ENCODE assay signal across 9 cellular contexts in genomic region chr7:82247814-82248433, GRCh38.
DNase-seq lines count a peak whose midpoint lies in the region; ATAC-seq and TF ChIP-seq lines count a peak whose summit lies in the region.
"Had no signal": no experiment of that assay in that cellular context is flagged by ENCODE, and none has a peak within 500 bp of the region (broad histone marks: within the 10 kb centered on the region; RNA-seq: fewer than 3 reads in every experiment).

No MANE protein-coding gene starts in this region.

- no TSS peak for BruUV-seq in PC-3 (replicated peaks; lab: Mats Ljungman, UMichigan)

- H3K36me3 ChIP-seq in ACC112 (ENCODE audit: insufficient read depth, low read length) (no peaks in the 10 kb centered on the region), PC-3 (ENCODE audit: low read depth, low read length) (no peaks in the 10 kb centered on the region), heart right ventricle (no peaks in the 10 kb centered on the region)
- H3K36me3 ChIP-seq: SJCRH30 had no signal

- H3K4me2 ChIP-seq in PC-3 (ENCODE audit: low read length) = no peak overlapping the region

- H3K79me2 ChIP-seq in ACC112 (ENCODE audit: control insufficient read depth, insufficient read depth, low read length, unreplicated experiment) (no peaks in the 10 kb centered on the region), PC-3 (ENCODE audit: low read length) (no peaks in the 10 kb centered on the region)

- 62 to 68% methylated on average over 3 of the region's 3 CpGs for WGBS in heart right ventricle, 2 donors

- H3K4me3 ChIP-seq in ACC112 (ENCODE audit: low read depth, low read length) = no peak overlapping the region
- no peak overlapping the region for H3K4me3 ChIP-seq in PC-3 (ENCODE audit: low read length)
- H3K4me3 ChIP-seq in heart right ventricle = no peak overlapping the region
- H3K4me3 ChIP-seq: SJCRH30 had no signal

- POLR2A ChIA-PET in PC-3 (lab: Charles Lee; ENCODE audit: unreplicated experiment) = no interaction called here

- H3K27ac ChIP-seq in ACC112 (ENCODE audit: low read depth, low read length) = peak overlapping the region; percentile 42; the same call in 1 of the 2 replicates
- H3K27ac ChIP-seq in PC-3 (ENCODE audit: low read length) = no peak overlapping the region
- no peak overlapping the region for H3K27ac ChIP-seq in heart right ventricle
- H3K27ac ChIP-seq: SJCRH30 had no signal

- CTCF ChIA-PET in PC-3 (lab: Charles Lee) = no interaction called here

- intact Hi-C loops in PC-3 (cut with micrococcal nuclease) = loop anchor here (5.0 kb wide), 1 partner anchor 206 kb away; no protein-coding TSS in a partner anchor
- intact Hi-C loops in heart right ventricle (cut with DNase I) = loop anchor here in 1 of 10 donors (5.0 kb wide), 1 partner anchor 194 kb away; the partner anchor contains the start of gene CACNA2D1

- DNase-seq in PC-3 = peak; percentile 35
- no peak for DNase-seq in heart right ventricle
- no peak for DNase-seq in NCI-H446 (lab: John Stamatoyannopoulos, UW)
- no peak for DNase-seq in amniotic stem cell (lab: John Stamatoyannopoulos, UW)
- no peak for DNase-seq in activated CD8-positive, alpha-beta memory T cell treated with anti-CD3 and anti-CD28 coated beads for 24 hours
- DNase-seq in cerebellum (ENCODE audit: low spot score) = no peak

- H3K9me3 ChIP-seq in PC-3 (ENCODE audit: low read length) (no peaks in the 10 kb centered on the region), heart right ventricle (no peaks in the 10 kb centered on the region)
- H3K9me3 ChIP-seq: SJCRH30 had no signal

- ATAC-seq in GM18868 (IDR thresholded peaks at IDR 0.05; ENCODE audit: unreplicated experiment) (peak; percentile 56), PC-3 (peak; percentile 93), heart right ventricle (peak in 5 of 8 donors; percentile 55 to 67 (median 58))

- no peak overlapping the region for H3K9ac ChIP-seq in PC-3 (ENCODE audit: low read length)

- H4K20me1 ChIP-seq in PC-3 (ENCODE audit: low read length) = no peaks in the 10 kb centered on the region

- H3K27me3 ChIP-seq in ACC112 (ENCODE audit: insufficient read depth, low read length) (no peaks in the 10 kb centered on the region), PC-3 (ENCODE audit: low read length) (peaks cover 23% of the 10 kb centered on the region), heart right ventricle (no peaks in the 10 kb centered on the region)
- H3K27me3 ChIP-seq: SJCRH30 had no signal

- H3F3A ChIP-seq in PC-3 (ENCODE audit: low read length, unreplicated experiment) = no peaks in the 10 kb centered on the region

- no peaks in the 10 kb centered on the region for H3K9me2 ChIP-seq in PC-3 (replicated peaks; ENCODE audit: low read length)

- H3K4me1 ChIP-seq in ACC112 (ENCODE audit: control insufficient read depth, insufficient read depth, low read length, unreplicated experiment) (no peaks in the 10 kb centered on the region), PC-3 (ENCODE audit: insufficient read depth, low read length) (no peaks in the 10 kb centered on the region), heart right ventricle (peaks cover 0 to 35% (median 8%) of the 10 kb centered on the region in 9 donors)
- H3K4me1 ChIP-seq: SJCRH30 had no signal

- H2AFZ ChIP-seq in ACC112 (ENCODE audit: low read length, unreplicated experiment) (no peak overlapping the region), PC-3 (ENCODE audit: low read length) (no peak overlapping the region)

- TF ChIP-seq CTCF in PC-3 (conservative IDR thresholded peaks at IDR 0.05; ENCODE audit: low read depth, low read length) = peak; percentile 69
- peak in 7 of 9 donors; percentile 27 to 60 (median 48) for TF ChIP-seq CTCF in heart right ventricle (IDR thresholded peaks at IDR 0.05)
